1 cellular context compared by ENCODE assay signal in genomic region chr7:67045496-67045995, GRCh38.
TF ChIP-seq lines count a peak whose summit lies in the region.

No MANE protein-coding gene starts in this region.

TF ChIP-seq in GM23338, 12 proteins besides CTCF, POLR2A, EP300 and RAD21:
- TF ChIP-seq ZNF462 (CRISPR knock-in tag; IDR thresholded peaks at IDR 0.05) (no peak), ETS1 (IDR thresholded peaks at IDR 0.05) (no peak), POLR2AphosphoS5 (IDR thresholded peaks at IDR 0.05; ENCODE audit: low read depth) (no peak), EZH2 (IDR thresholded peaks at IDR 0.05; ENCODE audit: low read depth, unreplicated experiment) (no peak), ZNF331 (CRISPR knock-in tag; IDR thresholded peaks at IDR 0.05; ENCODE audit: low read depth) (no peak), EZH2phosphoT487 (IDR thresholded peaks at IDR 0.05; ENCODE audit: unreplicated experiment) (no peak), STAT1 (IDR thresholded peaks at IDR 0.05; ENCODE audit: unreplicated experiment) (no peak), NANOG (IDR thresholded peaks at IDR 0.05; ENCODE audit: borderline replicate concordance) (no peak), JUNB (IDR thresholded peaks at IDR 0.05; ENCODE audit: unreplicated experiment) (no peak), ZNF114 (CRISPR knock-in tag; IDR thresholded peaks at IDR 0.05) (no peak), REST (IDR thresholded peaks at IDR 0.05; ENCODE audit: unreplicated experiment) (no peak), CREB1 (CRISPR knock-in tag; IDR thresholded peaks at IDR 0.05; ENCODE audit: low read depth) (no peak)
